Comparison of ENCODE assay signal across 11 cellular contexts in genomic region chrY:12621446-12622081, GRCh38.
DNase-seq lines count a peak whose midpoint lies in the region; ATAC-seq and TF ChIP-seq lines count a peak whose summit lies in the region.
"Had no signal": no experiment of that assay in that cellular context is flagged by ENCODE, and none has a peak within 500 bp of the region (broad histone marks: within the 10 kb centered on the region; RNA-seq: fewer than 3 reads in every experiment).

No MANE protein-coding gene starts in this region.

- peak overlapping the region in 2 of 3 donors; percentile 43 to 52 for H3K4me3 ChIP-seq in skeletal muscle tissue (ENCODE audit: low read length in 3 of 3)
- H3K4me3 ChIP-seq: adrenal gland had no signal

- no peak for ATAC-seq in GM18867 (IDR thresholded peaks at IDR 0.05; ENCODE audit: unreplicated experiment)
- no peak for ATAC-seq in GM18519 (IDR thresholded peaks at IDR 0.05; ENCODE audit: low FRiP score, unreplicated experiment)

- H3K9me3 Mint-ChIP-seq in activated CD4-positive, alpha-beta T cell treated with anti-CD3 and anti-CD28 coated beads, Interleukin-2, amount 10 ng/mL, durations not matched to agents 7 days and 5 days: peaks cover 3% of the 10 kb centered on the region
- H3K9me3 Mint-ChIP-seq in immature natural killer cell: no peaks in the 10 kb centered on the region
- H3K9me3 Mint-ChIP-seq: CD14-positive monocyte had no signal

- H3K36me3 Mint-ChIP-seq in activated CD4-positive, alpha-beta T cell treated with anti-CD3 and anti-CD28 coated beads, Interleukin-2, amount 10 ng/mL, durations not matched to agents 7 days and 5 days (ENCODE audit: low read depth): no peaks in the 10 kb centered on the region
- no peaks in the 10 kb centered on the region for H3K36me3 Mint-ChIP-seq in immature natural killer cell
- H3K36me3 Mint-ChIP-seq: CD14-positive monocyte had no signal

- peak; percentile 9 for DNase-seq in activated CD4-positive, alpha-beta T cell treated with anti-CD3 and anti-CD28 coated beads, Interleukin-2, amount 10 ng/mL, durations not matched to agents 7 days and 5 days
- no peak for DNase-seq in activated CD4-positive, alpha-beta T cell treated with anti-CD3 and anti-CD28 coated beads for 4 hours
- peak; percentile 49 for DNase-seq in NCI-H2171 treated with DMSO at 0.1 percent for 48 hours (lab: John Stamatoyannopoulos, UW)
- DNase-seq in erythroblast (lab: John Stamatoyannopoulos, UW): peak; percentile 36 to 60
- DNase-seq in immature natural killer cell: no peak
- DNase-seq: stimulated activated CD4-positive, alpha-beta T cell treated with anti-CD3 and anti-CD28 coated beads, Interleukin-12 subunit alpha, Interleukin-12 subunit beta, amount 100 ng/mL, for 4 hours had no signal

- H3K27ac Mint-ChIP-seq in activated CD4-positive, alpha-beta T cell treated with anti-CD3 and anti-CD28 coated beads, Interleukin-2, amount 10 ng/mL, durations not matched to agents 7 days and 5 days: peak overlapping the region; percentile 9
- H3K27ac Mint-ChIP-seq in immature natural killer cell: no peak overlapping the region
- H3K27ac Mint-ChIP-seq: CD14-positive monocyte had no signal

- no peak overlapping the region for H3K27ac ChIP-seq in skeletal muscle tissue (ENCODE audit: low read depth, low read length)
- H3K27ac ChIP-seq: adrenal gland had no signal

- H3K27me3 ChIP-seq in skeletal muscle tissue (ENCODE audit: control insufficient read depth in 3 of 3, insufficient read depth in 3 of 3, low read length in 3 of 3): no peaks in the 10 kb centered on the region
- H3K27me3 ChIP-seq: adrenal gland had no signal

- no peaks in the 10 kb centered on the region for H3K36me3 ChIP-seq in skeletal muscle tissue (ENCODE audit: control insufficient read depth in 3 of 3, insufficient read depth in 3 of 3, low read length in 3 of 3)
- H3K36me3 ChIP-seq: adrenal gland had no signal

- H3K9ac ChIP-seq in skeletal muscle tissue (ENCODE audit: low read depth in 1 of 3, low read length in 3 of 3): no peak overlapping the region

- H3K27me3 Mint-ChIP-seq in activated CD4-positive, alpha-beta T cell treated with anti-CD3 and anti-CD28 coated beads, Interleukin-2, amount 10 ng/mL, durations not matched to agents 7 days and 5 days: no peaks in the 10 kb centered on the region
- peaks cover 0 to 2% (median 0%) of the 10 kb centered on the region in 3 donors for H3K27me3 Mint-ChIP-seq in immature natural killer cell (ENCODE audit: low read depth in 3 of 3)

- no peaks in the 10 kb centered on the region for H3K4me1 ChIP-seq in skeletal muscle tissue (ENCODE audit: control insufficient read depth in 3 of 3, insufficient read depth in 3 of 3, low read length in 3 of 3)
- H3K4me1 ChIP-seq: adrenal gland had no signal

- H3K4me1 Mint-ChIP-seq in activated CD4-positive, alpha-beta T cell treated with anti-CD3 and anti-CD28 coated beads, Interleukin-2, amount 10 ng/mL, durations not matched to agents 7 days and 5 days: peaks cover 11% of the 10 kb centered on the region
- no peaks in the 10 kb centered on the region for H3K4me1 Mint-ChIP-seq in immature natural killer cell
- H3K4me1 Mint-ChIP-seq: CD14-positive monocyte had no signal

- no peak overlapping the region for H3K4me3 Mint-ChIP-seq in activated CD4-positive, alpha-beta T cell treated with anti-CD3 and anti-CD28 coated beads, Interleukin-2, amount 10 ng/mL, durations not matched to agents 7 days and 5 days
- no peak overlapping the region for H3K4me3 Mint-ChIP-seq in immature natural killer cell
- H3K4me3 Mint-ChIP-seq: CD14-positive monocyte had no signal

- POLR2A ChIA-PET in activated CD4-positive, alpha-beta T cell treated with anti-CD3 and anti-CD28 coated beads, Interleukin-2, amount 10 ng/mL, durations not matched to agents 7 days and 5 days (lab: Charles Lee): no interaction called here

- H3K9me3 ChIP-seq in skeletal muscle tissue (ENCODE audit: control insufficient read depth in 3 of 3, low read length in 3 of 3): no peaks in the 10 kb centered on the region
- H3K9me3 ChIP-seq: adrenal gland had no signal

- CTCF ChIA-PET in activated CD4-positive, alpha-beta T cell treated with anti-CD3 and anti-CD28 coated beads, Interleukin-2, amount 10 ng/mL, durations not matched to agents 7 days and 5 days (lab: Charles Lee): no interaction called here

- no peak for TF ChIP-seq POLR2A in erythroblast (IDR thresholded peaks at IDR 0.05; ENCODE audit: low read length)

Comparison
In these comparisons a context has a peak if more than half of its experiments do, and no peak if none do; other contexts are left out.
1. DNase-seq: peak in activated CD4-positive, alpha-beta T cell treated with anti-CD3 and anti-CD28 coated beads, Interleukin-2, amount 10 ng/mL, durations not matched to agents 7 days and 5 days (single experiment), NCI-H2171 treated with DMSO at 0.1 percent for 48 hours (single experiment) and erythroblast (2 of 2); none in activated CD4-positive, alpha-beta T cell treated with anti-CD3 and anti-CD28 coated beads for 4 hours (0 of 2) and immature natural killer cell (0 of 3).